ENCODE assay signal across 1 cellular context in genomic region chr2:8255448-8255800, GRCh38.
TF ChIP-seq lines count a peak whose summit lies in the region.

No MANE protein-coding gene starts in this region.

TF ChIP-seq in IMR-90, 13 proteins besides CTCF, POLR2A, EP300 and RAD21 (continued from another document):
- TF ChIP-seq BHLHE40 (IDR thresholded peaks at IDR 0.05; ENCODE audit: low read depth, low read length) (no peak), MAFK (IDR thresholded peaks at IDR 0.05; ENCODE audit: low read depth, low read length) (no peak), MAZ (IDR thresholded peaks at IDR 0.05; ENCODE audit: borderline replicate concordance, low read depth, low read length) (no peak), SMC3 (IDR thresholded peaks at IDR 0.05; ENCODE audit: low read depth, low read length) (no peak), NFE2L2 (IDR thresholded peaks at IDR 0.05; ENCODE audit: low read depth, low read length) (no peak), RFX5 (IDR thresholded peaks at IDR 0.05; ENCODE audit: low read depth, low read length) (no peak), USF2 (IDR thresholded peaks at IDR 0.05; ENCODE audit: low read depth, low read length) (no peak), FOS (IDR thresholded peaks at IDR 0.05; ENCODE audit: low read depth, low read length) (no peak), CHD1 (IDR thresholded peaks at IDR 0.05; ENCODE audit: low read depth, low read length) (no peak), ELK1 (IDR thresholded peaks at IDR 0.05; ENCODE audit: borderline replicate concordance, low read depth, low read length) (no peak)
